ENCODE assay signal across 13 cellular contexts in the genomic region with DNA sequence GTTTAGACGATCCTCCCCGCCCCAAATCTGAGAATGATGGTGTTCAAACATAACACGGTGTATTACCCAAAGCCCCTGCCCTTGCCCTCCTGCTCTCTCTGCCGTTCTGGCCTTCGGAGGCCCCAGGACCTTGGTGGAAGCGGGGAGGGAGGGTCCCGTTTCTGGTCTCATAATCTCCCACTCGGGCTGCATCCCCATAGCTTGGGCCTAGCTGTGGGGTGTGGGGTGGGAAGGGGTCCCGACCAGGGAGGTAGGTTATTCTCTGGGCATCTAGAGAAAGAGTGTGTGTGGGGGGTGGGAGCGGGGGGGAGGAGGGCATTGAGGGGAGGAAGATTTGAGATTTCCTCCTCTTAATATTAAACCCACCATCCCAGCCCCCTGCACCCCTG. TPM values are rescaled to one million over a fixed set of nuclear protein-coding genes. Genes with fewer than 3 reads are reported as not detected.
DNase-seq lines count a peak whose midpoint lies in the region; ATAC-seq and TF ChIP-seq lines count a peak whose summit lies in the region.
"Had no signal": no experiment of that assay in that cellular context is flagged by ENCODE, and none has a peak within 500 bp of the region (broad histone marks: within the 10 kb centered on the region; RNA-seq: fewer than 3 reads in every experiment).

No MANE protein-coding gene starts in this region.

- peak overlapping the region; percentile 72 to 88 for H3K27ac ChIP-seq in tibial artery

- H3K27ac Mint-ChIP-seq in activated T-cell treated with anti-CD3 and anti-CD28 coated beads, Interleukin-2, amount 50 U/mL, for 24 hours = no peak overlapping the region
- H3K27ac Mint-ChIP-seq in endothelial cell (ENCODE audit: unreplicated experiment) = peak overlapping the region; percentile 52
- H3K27ac Mint-ChIP-seq in naive thymus-derived CD8-positive, alpha-beta T cell = no peak overlapping the region
- H3K27ac Mint-ChIP-seq: IgD-negative memory B cell had no signal

- H3K36me3 ChIP-seq in tibial artery = no peaks in the 10 kb centered on the region

- no peak for DNase-seq in activated T-cell treated with anti-CD3 and anti-CD28 coated beads, Interleukin-2, amount 50 U/mL, for 24 hours
- no peak for DNase-seq in activated T-cell treated with anti-CD3 and anti-CD28 coated beads, Interleukin-2, amount 50 U/mL, for 48 hours
- DNase-seq in endothelial cell (ENCODE audit: low spot score) = no peak
- DNase-seq in naive thymus-derived CD8-positive, alpha-beta T cell = no peak
- no peak for DNase-seq in tibial artery
- DNase-seq in NCI-H2081 treated with DMSO at 0.1 percent for 48 hours (lab: John Stamatoyannopoulos, UW) = no peak
- DNase-seq: 8988T; activated CD8-positive, alpha-beta memory T cell treated with anti-CD3 and anti-CD28 coated beads, Interleukin-2, amount 50 U/mL, for 4 hours had no signal

- no peaks in the 10 kb centered on the region for H3K9me3 Mint-ChIP-seq in activated T-cell treated with anti-CD3 and anti-CD28 coated beads, Interleukin-2, amount 50 U/mL, for 24 hours
- no peaks in the 10 kb centered on the region for H3K9me3 Mint-ChIP-seq in endothelial cell (ENCODE audit: unreplicated experiment)
- H3K9me3 Mint-ChIP-seq in naive thymus-derived CD8-positive, alpha-beta T cell = no peaks in the 10 kb centered on the region
- H3K9me3 Mint-ChIP-seq: dendritic cell treated with granulocyte-macrophage colony-stimulating factor and Interleukin-4, amounts not matched to agents 40 ng/mL and 50 ng/mL, for 4 days; IgD-negative memory B cell had no signal

- H3K9me3 ChIP-seq in tibial artery = no peaks in the 10 kb centered on the region

- no peak for ATAC-seq in naive thymus-derived CD8-positive, alpha-beta T cell
- no peak for ATAC-seq in GM21367 (IDR thresholded peaks at IDR 0.05; ENCODE audit: unreplicated experiment)
- ATAC-seq in GM19035 (IDR thresholded peaks at IDR 0.05; ENCODE audit: unreplicated experiment) = no peak

- TF ChIP-seq CTCF in endothelial cell (IDR thresholded peaks at IDR 0.05; ENCODE audit: unreplicated experiment) (no peak), tibial artery (IDR thresholded peaks at IDR 0.05) (no peak)

- intact Hi-C loops in tibial artery (cut with DNase I; ENCODE audit: low total_unique reads) = loop anchor here (10.0 kb wide), 1 partner anchor 238 kb away; no protein-coding TSS in a partner anchor

- peaks cover 0 to 58% (median 44%) of the 10 kb centered on the region in 4 donors for H3K4me1 ChIP-seq in tibial artery

- no peaks in the 10 kb centered on the region for H3K36me3 Mint-ChIP-seq in activated T-cell treated with anti-CD3 and anti-CD28 coated beads, Interleukin-2, amount 50 U/mL, for 24 hours (ENCODE audit: low read depth)
- peaks cover 7% of the 10 kb centered on the region for H3K36me3 Mint-ChIP-seq in endothelial cell (ENCODE audit: low read depth, unreplicated experiment)
- H3K36me3 Mint-ChIP-seq in naive thymus-derived CD8-positive, alpha-beta T cell = peaks cover 0 to 8% (median 8%) of the 10 kb centered on the region in 3 donors
- H3K36me3 Mint-ChIP-seq: IgD-negative memory B cell had no signal

- no peaks in the 10 kb centered on the region for H3K27me3 ChIP-seq in tibial artery

- POLR2A ChIA-PET in naive thymus-derived CD8-positive, alpha-beta T cell (lab: Charles Lee) = no interaction called here

- H3K4me3 Mint-ChIP-seq in activated T-cell treated with anti-CD3 and anti-CD28 coated beads, Interleukin-2, amount 50 U/mL, for 24 hours = peak overlapping the region; percentile 15
- peak overlapping the region; percentile 90 for H3K4me3 Mint-ChIP-seq in endothelial cell (ENCODE audit: unreplicated experiment)
- H3K4me3 Mint-ChIP-seq in naive thymus-derived CD8-positive, alpha-beta T cell = peak overlapping the region in 9 of 10 donors; percentile 11 to 91 (median 44)

- H3K4me1 Mint-ChIP-seq in activated T-cell treated with anti-CD3 and anti-CD28 coated beads, Interleukin-2, amount 50 U/mL, for 24 hours (ENCODE audit: low read depth) = peaks cover 20% of the 10 kb centered on the region
- peaks cover 58% of the 10 kb centered on the region for H3K4me1 Mint-ChIP-seq in endothelial cell (ENCODE audit: unreplicated experiment)
- peaks cover 12 to 40% (median 16%) of the 10 kb centered on the region in 4 donors for H3K4me1 Mint-ChIP-seq in naive thymus-derived CD8-positive, alpha-beta T cell

- H3K27me3 Mint-ChIP-seq in activated T-cell treated with anti-CD3 and anti-CD28 coated beads, Interleukin-2, amount 50 U/mL, for 24 hours = peaks cover 84% of the 10 kb centered on the region
- H3K27me3 Mint-ChIP-seq in endothelial cell (ENCODE audit: unreplicated experiment) = peaks cover 20% of the 10 kb centered on the region
- peaks cover 33 to 89% (median 66%) of the 10 kb centered on the region in 5 donors for H3K27me3 Mint-ChIP-seq in naive thymus-derived CD8-positive, alpha-beta T cell

- H3K4me3 ChIP-seq in tibial artery = peak overlapping the region; percentile 59 to 65

RNA-seq across cellular contexts. Expression of gene PKNOX2, which starts 2.3 kb away (rescaled TPM):
- 41.8 TPM for total RNA-seq in endothelial cell (ENCODE audit: unreplicated experiment)
- not detected for total RNA-seq in naive thymus-derived CD8-positive, alpha-beta T cell
- polyA plus RNA-seq in naive thymus-derived CD8-positive, alpha-beta T cell = not detected
- total RNA-seq: NCI-H460 had no signal
- polyA plus RNA-seq: IgD-negative memory B cell had no signal

RNA-seq across cellular contexts. Expression of gene TMEM218, which starts 55.5 kb away (rescaled TPM):
- 11.4 TPM for total RNA-seq in endothelial cell (ENCODE audit: unreplicated experiment)
- 10 to 100 TPM; 12.2 to 13.7 TPM for total RNA-seq in naive thymus-derived CD8-positive, alpha-beta T cell
- polyA plus RNA-seq in naive thymus-derived CD8-positive, alpha-beta T cell = 10 to 100 TPM; 30.0 to 40.1 (median 35.3) TPM

Comparison
In these comparisons a context has a peak if more than half of its experiments do, and no peak if none do; other contexts are left out.
1. H3K4me3 Mint-ChIP-seq: peak in every context shown above with its lines; median percentile 90 in endothelial cell; 44 in naive thymus-derived CD8-positive, alpha-beta T cell; 15 in activated T-cell treated with anti-CD3 and anti-CD28 coated beads, Interleukin-2, amount 50 U/mL, for 24 hours.
2. RNA of gene PKNOX2, which starts 2.3 kb away (total RNA-seq): 41.8 TPM in endothelial cell (single experiment); not detected in naive thymus-derived CD8-positive, alpha-beta T cell; every median in the first group is over 10 times any median in the second.